In genomic region chr3:109113361-109113760, GRCh38 we compare ENCODE assay signal across 40 cellular contexts. TPM values are rescaled to one million over a fixed set of nuclear protein-coding genes. Genes with fewer than 3 reads are reported as not detected.
"Had no signal": no experiment of that assay in that cellular context is flagged by ENCODE, and none has a peak within 500 bp of the region (broad histone marks: within the 10 kb centered on the region; RNA-seq: fewer than 3 reads in every experiment).

No MANE protein-coding gene starts in this region.

- H3K4me1 Mint-ChIP-seq: activated B cell treated with CpG ODN at 0.5 μM for 24 hours; activated CD4-positive, alpha-beta T cell treated with anti-CD3 and anti-CD28 coated beads, Interleukin-2, amount 10 ng/mL, durations not matched to agents 24 days and 14 days; activated naive CD4-positive, alpha-beta T cell treated with anti-CD3 and anti-CD28 coated beads, Interleukin-2, amount 10 ng/mL, durations not matched to agents 7 days and 5 days; activated naive CD4-positive, alpha-beta T cell treated with anti-CD3 and anti-CD28 coated beads, Interleukin-2, amount 50 U/mL, for 24 hours; activated naive CD8-positive, alpha-beta T cell treated with anti-CD3 and anti-CD28 coated beads, Interleukin-2, amount 10 ng/mL, durations not matched to agents 7 days and 5 days; activated naive CD8-positive, alpha-beta T cell treated with anti-CD3 and anti-CD28 coated beads, Interleukin-2, amount 50 U/mL, for 24 hours; activated T-helper 17 cell treated with anti-CD3 and anti-CD28 coated beads, Interleukin-2, amount 50 U/mL, for 72 hours had no signal

- H3K27ac ChIP-seq: ascending aorta, cardiac muscle cell, VCaP had no signal

- H3K36me3 ChIP-seq: ascending aorta, cardiac muscle cell had no signal

- H3K4me3 ChIP-seq: ascending aorta, cardiac muscle cell had no signal

- H3K9me3 Mint-ChIP-seq: activated B cell treated with CpG ODN at 0.5 μM for 24 hours; activated CD4-positive, alpha-beta memory T cell treated with anti-CD3 and anti-CD28 coated beads for 36 hours; activated CD4-positive, alpha-beta T cell treated with anti-CD3 and anti-CD28 coated beads, Interleukin-2, amount 10 ng/mL, durations not matched to agents 24 days and 14 days; activated CD8-positive, alpha-beta T cell treated with anti-CD3 and anti-CD28 coated beads for 36 hours; activated naive CD4-positive, alpha-beta T cell treated with anti-CD3 and anti-CD28 coated beads, Interleukin-2, amount 10 ng/mL, durations not matched to agents 7 days and 5 days; activated naive CD4-positive, alpha-beta T cell treated with anti-CD3 and anti-CD28 coated beads, Interleukin-2, amount 50 U/mL, for 24 hours; activated naive CD8-positive, alpha-beta T cell treated with anti-CD3 and anti-CD28 coated beads, Interleukin-2, amount 10 ng/mL, durations not matched to agents 7 days and 5 days; activated naive CD8-positive, alpha-beta T cell treated with anti-CD3 and anti-CD28 coated beads, Interleukin-2, amount 50 U/mL, for 24 hours; activated T-cell treated with anti-CD3 and anti-CD28 coated beads, Interleukin-2, amount 50 U/mL, for 4 hours; activated T-cell treated with anti-CD3 and anti-CD28 coated beads, Interleukin-2, amount 50 U/mL, for 72 hours; activated T-helper 1 cell treated with anti-CD3 and anti-CD28 coated beads, Interleukin-12 subunit alpha, Interleukin-12 subunit beta, Interleukin-2, Interleukin-4 antibody, amounts not matched to agents 30 ng/mL and 10 ng/mL and 1 ng/mL, durations not matched to agents 14 hours and 24 hours and 36 hours; activated T-helper 17 cell treated with anti-CD3 and anti-CD28 coated beads, Interleukin-2, amount 50 U/mL, for 72 hours; brain; T-helper 1 cell treated with Interleukin-12 subunit alpha and Interleukin-12 subunit beta and Interleukin-4 antibody, amounts not matched to agents 30 μg/mL and 1 μg/mL, for 36 hours; T-helper 2 cell treated with Interferon-gamma antibody and Interleukin-4, amounts not matched to agents 5 μg/mL and 100 μg/mL, for 36 hours had no signal

- H3K9me3 ChIP-seq: ascending aorta had no signal

- H3K27me3 Mint-ChIP-seq: activated B cell treated with CpG ODN at 0.5 μM for 24 hours; activated naive CD8-positive, alpha-beta T cell treated with anti-CD3 and anti-CD28 coated beads, Interleukin-2, amount 50 U/mL, for 24 hours; activated T-helper 17 cell treated with anti-CD3 and anti-CD28 coated beads, Interleukin-2, amount 50 U/mL, for 72 hours; brain had no signal

- DNase-seq: activated B cell treated with CpG ODN at 0.5 μM for 24 hours; activated CD4-positive, alpha-beta memory T cell treated with anti-CD3 and anti-CD28 coated beads for 36 hours; activated CD4-positive, alpha-beta T cell treated with anti-CD3 and anti-CD28 coated beads for 4 hours; activated CD4-positive, alpha-beta T cell treated with anti-CD3 and anti-CD28 coated beads, Interleukin-2, amount 10 ng/mL, durations not matched to agents 24 days and 14 days; activated CD4-positive, alpha-beta T cell treated with anti-CD3 and anti-CD28 coated beads, Interleukin-2, amount 50 U/mL, for 1 hour; activated CD4-positive, alpha-beta T cell treated with anti-CD3 and anti-CD28 coated beads, Interleukin-2, amount 50 U/mL, for 4 hours; activated CD4-positive, CD25-positive, alpha-beta regulatory T cell treated with anti-CD3 and anti-CD28 coated beads, Interleukin-2, amount 50 U/mL, for 72 hours; activated CD8-positive, alpha-beta memory T cell treated with anti-CD3 and anti-CD28 coated beads, Interleukin-2, amount 50 U/mL, for 4 hours; activated CD8-positive, alpha-beta T cell treated with anti-CD3 and anti-CD28 coated beads for 36 hours; activated effector memory CD4-positive, alpha-beta T cell treated with Interleukin-2 at 50 U/mL for 16 hours; activated gamma-delta T cell; activated naive CD4-positive, alpha-beta T cell treated with anti-CD3 and anti-CD28 coated beads, Interleukin-2, amount 10 ng/mL, durations not matched to agents 7 days and 5 days; activated naive CD4-positive, alpha-beta T cell treated with Interleukin-2 at 50 U/mL for 16 hours; activated naive CD8-positive, alpha-beta T cell treated with anti-CD3 and anti-CD28 coated beads, Interleukin-2, amount 10 ng/mL, durations not matched to agents 7 days and 5 days; activated naive CD8-positive, alpha-beta T cell treated with anti-CD3 and anti-CD28 coated beads, Interleukin-2, amount 50 U/mL, for 24 hours; activated T-cell treated with anti-CD3 and anti-CD28 coated beads for 4 hours; activated T-cell treated with anti-CD3 and anti-CD28 coated beads, Interleukin-2, amount 50 U/mL, for 1 hour; activated T-cell treated with anti-CD3 and anti-CD28 coated beads, Interleukin-2, amount 50 U/mL, for 4 hours; activated T-cell treated with anti-CD3 and anti-CD28 coated beads, Interleukin-2, amount 50 U/mL, for 72 hours; amygdala; anterior cingulate cortex; caudate nucleus; SW 1271; T-helper 1 cell; T-helper 2 cell; T-helper 9 cell had no signal

- ATAC-seq: activated CD8-positive, alpha-beta T cell treated with anti-CD3 and anti-CD28 coated beads for 36 hours; activated naive CD8-positive, alpha-beta T cell treated with anti-CD3 and anti-CD28 coated beads, Interleukin-2, amount 50 U/mL, for 24 hours; activated T-cell treated with anti-CD3 and anti-CD28 coated beads, Interleukin-2, amount 50 U/mL, for 4 hours; activated T-cell treated with anti-CD3 and anti-CD28 coated beads, Interleukin-2, amount 50 U/mL, for 72 hours; activated T-helper 17 cell treated with anti-CD3 and anti-CD28 coated beads, Interleukin-2, amount 50 U/mL, for 72 hours had no signal

- H3K27ac Mint-ChIP-seq: activated B cell treated with CpG ODN at 0.5 μM for 24 hours; activated CD4-positive, alpha-beta memory T cell treated with anti-CD3 and anti-CD28 coated beads for 36 hours; activated CD4-positive, alpha-beta T cell treated with anti-CD3 and anti-CD28 coated beads, Interleukin-2, amount 10 ng/mL, durations not matched to agents 24 days and 14 days; activated CD8-positive, alpha-beta T cell treated with anti-CD3 and anti-CD28 coated beads for 36 hours; activated naive CD4-positive, alpha-beta T cell treated with anti-CD3 and anti-CD28 coated beads, Interleukin-2, amount 10 ng/mL, durations not matched to agents 7 days and 5 days; activated naive CD4-positive, alpha-beta T cell treated with anti-CD3 and anti-CD28 coated beads, Interleukin-2, amount 50 U/mL, for 24 hours; activated naive CD8-positive, alpha-beta T cell; activated naive CD8-positive, alpha-beta T cell treated with anti-CD3 and anti-CD28 coated beads, Interleukin-2, amount 10 ng/mL, durations not matched to agents 7 days and 5 days; activated naive CD8-positive, alpha-beta T cell treated with anti-CD3 and anti-CD28 coated beads, Interleukin-2, amount 50 U/mL, for 24 hours; activated T-cell treated with anti-CD3 and anti-CD28 coated beads, Interleukin-2, amount 50 U/mL, for 72 hours; activated T-helper 1 cell treated with anti-CD3 and anti-CD28 coated beads, Interleukin-12 subunit alpha, Interleukin-12 subunit beta, Interleukin-2, Interleukin-4 antibody, amounts not matched to agents 30 ng/mL and 10 ng/mL and 1 ng/mL, durations not matched to agents 14 hours and 24 hours and 36 hours; activated T-helper 17 cell treated with anti-CD3 and anti-CD28 coated beads, Interleukin-2, amount 50 U/mL, for 72 hours; brain; T-helper 1 cell treated with Interleukin-12 subunit alpha and Interleukin-12 subunit beta and Interleukin-4 antibody, amounts not matched to agents 30 μg/mL and 1 μg/mL, for 36 hours; T-helper 2 cell treated with Interferon-gamma antibody and Interleukin-4, amounts not matched to agents 5 μg/mL and 100 μg/mL, for 36 hours had no signal

- FAIRE-seq: bronchial epithelial cell, TTC549 had no signal

- H3K4me3 Mint-ChIP-seq: activated B cell treated with CpG ODN at 0.5 μM for 24 hours; activated CD4-positive, alpha-beta memory T cell treated with anti-CD3 and anti-CD28 coated beads for 36 hours; activated CD4-positive, alpha-beta T cell treated with anti-CD3 and anti-CD28 coated beads, Interleukin-2, amount 10 ng/mL, durations not matched to agents 24 days and 14 days; activated CD8-positive, alpha-beta T cell treated with anti-CD3 and anti-CD28 coated beads for 36 hours; activated naive CD4-positive, alpha-beta T cell treated with anti-CD3 and anti-CD28 coated beads, Interleukin-2, amount 10 ng/mL, durations not matched to agents 7 days and 5 days; activated naive CD4-positive, alpha-beta T cell treated with anti-CD3 and anti-CD28 coated beads, Interleukin-2, amount 50 U/mL, for 24 hours; activated naive CD8-positive, alpha-beta T cell; activated naive CD8-positive, alpha-beta T cell treated with anti-CD3 and anti-CD28 coated beads, Interleukin-2, amount 10 ng/mL, durations not matched to agents 7 days and 5 days; activated naive CD8-positive, alpha-beta T cell treated with anti-CD3 and anti-CD28 coated beads, Interleukin-2, amount 50 U/mL, for 24 hours; activated T-cell treated with anti-CD3 and anti-CD28 coated beads, Interleukin-2, amount 50 U/mL, for 4 hours; activated T-cell treated with anti-CD3 and anti-CD28 coated beads, Interleukin-2, amount 50 U/mL, for 72 hours; activated T-helper 1 cell treated with anti-CD3 and anti-CD28 coated beads, Interleukin-12 subunit alpha, Interleukin-12 subunit beta, Interleukin-2, Interleukin-4 antibody, amounts not matched to agents 30 ng/mL and 10 ng/mL and 1 ng/mL, durations not matched to agents 14 hours and 24 hours and 36 hours; activated T-helper 17 cell treated with anti-CD3 and anti-CD28 coated beads, Interleukin-2, amount 50 U/mL, for 72 hours; brain; T-helper 1 cell treated with Interleukin-12 subunit alpha and Interleukin-12 subunit beta and Interleukin-4 antibody, amounts not matched to agents 30 μg/mL and 1 μg/mL, for 36 hours; T-helper 2 cell treated with Interferon-gamma antibody and Interleukin-4, amounts not matched to agents 5 μg/mL and 100 μg/mL, for 36 hours had no signal

- H3K4me1 ChIP-seq: ascending aorta had no signal

- H3K36me3 Mint-ChIP-seq: activated CD4-positive, alpha-beta memory T cell treated with anti-CD3 and anti-CD28 coated beads for 36 hours; activated naive CD4-positive, alpha-beta T cell treated with anti-CD3 and anti-CD28 coated beads, Interleukin-2, amount 10 ng/mL, durations not matched to agents 7 days and 5 days; activated naive CD4-positive, alpha-beta T cell treated with anti-CD3 and anti-CD28 coated beads, Interleukin-2, amount 50 U/mL, for 24 hours; activated naive CD8-positive, alpha-beta T cell; activated naive CD8-positive, alpha-beta T cell treated with anti-CD3 and anti-CD28 coated beads, Interleukin-2, amount 10 ng/mL, durations not matched to agents 7 days and 5 days; brain had no signal

- H3K27me3 ChIP-seq: ascending aorta, cardiac muscle cell had no signal

RNA-seq across cellular contexts. Expression of gene MORC1, which starts 4.6 kb away (rescaled TPM):
- total RNA-seq: activated B cell treated with CpG ODN at 0.5 μM for 24 hours; activated CD4-positive, alpha-beta memory T cell treated with anti-CD3 and anti-CD28 coated beads for 36 hours; activated CD4-positive, alpha-beta T cell treated with anti-CD3 and anti-CD28 coated beads, Interleukin-2, amount 10 ng/mL, durations not matched to agents 24 days and 14 days; activated CD8-positive, alpha-beta memory T cell treated with anti-CD3 and anti-CD28 coated beads for 36 hours; activated CD8-positive, alpha-beta T cell treated with anti-CD3 and anti-CD28 coated beads for 36 hours; activated naive CD8-positive, alpha-beta T cell treated with anti-CD3 and anti-CD28 coated beads, Interleukin-2, amount 10 ng/mL, durations not matched to agents 7 days and 5 days; activated T-cell treated with anti-CD3 and anti-CD28 coated beads, Interleukin-2, amount 50 U/mL, for 4 hours; activated T-cell treated with anti-CD3 and anti-CD28 coated beads, Interleukin-2, amount 50 U/mL, for 72 hours; activated T-helper 1 cell treated with anti-CD3 and anti-CD28 coated beads, Interleukin-12 subunit alpha, Interleukin-12 subunit beta, Interleukin-2, Interleukin-4 antibody, amounts not matched to agents 30 ng/mL and 10 ng/mL and 1 ng/mL, durations not matched to agents 14 hours and 24 hours and 36 hours; ascending aorta; bronchial epithelial cell; cardiac muscle cell had no signal
- polyA plus RNA-seq: cardiac muscle cell had no signal

RNA-seq across cellular contexts. Expression of gene C3orf85, which starts 23.2 kb away (rescaled TPM):
- total RNA-seq: activated B cell treated with CpG ODN at 0.5 μM for 24 hours; activated CD4-positive, alpha-beta memory T cell treated with anti-CD3 and anti-CD28 coated beads for 36 hours; activated CD4-positive, alpha-beta T cell treated with anti-CD3 and anti-CD28 coated beads, Interleukin-2, amount 10 ng/mL, durations not matched to agents 24 days and 14 days; activated CD8-positive, alpha-beta memory T cell treated with anti-CD3 and anti-CD28 coated beads for 36 hours; activated CD8-positive, alpha-beta T cell treated with anti-CD3 and anti-CD28 coated beads for 36 hours; activated naive CD8-positive, alpha-beta T cell treated with anti-CD3 and anti-CD28 coated beads, Interleukin-2, amount 10 ng/mL, durations not matched to agents 7 days and 5 days; activated T-cell treated with anti-CD3 and anti-CD28 coated beads, Interleukin-2, amount 50 U/mL, for 4 hours; activated T-cell treated with anti-CD3 and anti-CD28 coated beads, Interleukin-2, amount 50 U/mL, for 72 hours; activated T-helper 1 cell treated with anti-CD3 and anti-CD28 coated beads, Interleukin-12 subunit alpha, Interleukin-12 subunit beta, Interleukin-2, Interleukin-4 antibody, amounts not matched to agents 30 ng/mL and 10 ng/mL and 1 ng/mL, durations not matched to agents 14 hours and 24 hours and 36 hours; activated T-helper 17 cell treated with anti-CD3 and anti-CD28 coated beads, Interleukin-2, amount 50 U/mL, for 72 hours; ascending aorta; bronchial epithelial cell; cardiac muscle cell had no signal
- polyA plus RNA-seq: adipose tissue, cardiac muscle cell had no signal
